1 cellular context compared by ENCODE assay signal in the genomic region with DNA sequence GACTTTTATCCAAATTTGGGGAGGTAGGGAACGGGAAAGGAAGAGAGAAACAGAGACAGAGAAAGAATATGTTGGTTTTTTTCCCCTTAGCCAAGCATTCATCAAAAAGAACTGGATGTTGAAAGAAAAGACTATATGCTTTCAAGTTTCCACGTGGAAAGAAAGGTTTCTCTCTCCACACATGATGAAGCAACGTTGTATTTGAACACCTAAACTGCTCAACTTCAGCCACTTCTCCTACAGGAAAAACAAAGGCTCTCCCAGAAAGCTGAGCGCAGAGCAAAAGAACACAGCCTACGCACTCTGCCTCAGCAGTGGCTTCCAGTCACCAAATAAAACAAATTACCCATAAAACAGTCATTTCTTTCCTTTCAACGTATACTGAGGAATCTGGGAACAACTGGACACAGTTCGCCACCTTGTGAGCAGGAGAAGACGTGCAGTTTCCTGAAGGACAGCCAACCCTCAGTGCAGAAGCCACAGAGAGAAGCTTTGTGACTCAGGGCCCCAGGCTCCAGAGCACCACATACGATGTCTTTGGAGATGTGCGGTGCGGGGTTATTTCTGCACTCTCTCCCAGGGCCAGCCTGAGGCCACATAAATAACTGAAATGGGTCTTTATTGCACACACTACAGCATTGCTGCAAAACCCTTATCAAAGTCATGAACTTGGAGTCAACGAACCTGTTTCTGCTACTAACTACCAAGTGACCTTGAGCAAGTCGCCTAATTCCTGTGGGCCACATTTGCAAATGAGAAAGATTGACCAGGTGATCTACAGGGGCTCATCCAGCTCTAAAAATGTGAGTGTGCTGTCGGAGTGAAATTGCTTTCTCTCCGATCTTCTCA.
TF ChIP-seq lines count a peak whose summit lies in the region.

No MANE protein-coding gene starts in this region.

TF ChIP-seq in HEK293, 187 proteins besides CTCF, POLR2A, EP300 and RAD21 (continued from another document):
- TF ChIP-seq, protein P1, sequence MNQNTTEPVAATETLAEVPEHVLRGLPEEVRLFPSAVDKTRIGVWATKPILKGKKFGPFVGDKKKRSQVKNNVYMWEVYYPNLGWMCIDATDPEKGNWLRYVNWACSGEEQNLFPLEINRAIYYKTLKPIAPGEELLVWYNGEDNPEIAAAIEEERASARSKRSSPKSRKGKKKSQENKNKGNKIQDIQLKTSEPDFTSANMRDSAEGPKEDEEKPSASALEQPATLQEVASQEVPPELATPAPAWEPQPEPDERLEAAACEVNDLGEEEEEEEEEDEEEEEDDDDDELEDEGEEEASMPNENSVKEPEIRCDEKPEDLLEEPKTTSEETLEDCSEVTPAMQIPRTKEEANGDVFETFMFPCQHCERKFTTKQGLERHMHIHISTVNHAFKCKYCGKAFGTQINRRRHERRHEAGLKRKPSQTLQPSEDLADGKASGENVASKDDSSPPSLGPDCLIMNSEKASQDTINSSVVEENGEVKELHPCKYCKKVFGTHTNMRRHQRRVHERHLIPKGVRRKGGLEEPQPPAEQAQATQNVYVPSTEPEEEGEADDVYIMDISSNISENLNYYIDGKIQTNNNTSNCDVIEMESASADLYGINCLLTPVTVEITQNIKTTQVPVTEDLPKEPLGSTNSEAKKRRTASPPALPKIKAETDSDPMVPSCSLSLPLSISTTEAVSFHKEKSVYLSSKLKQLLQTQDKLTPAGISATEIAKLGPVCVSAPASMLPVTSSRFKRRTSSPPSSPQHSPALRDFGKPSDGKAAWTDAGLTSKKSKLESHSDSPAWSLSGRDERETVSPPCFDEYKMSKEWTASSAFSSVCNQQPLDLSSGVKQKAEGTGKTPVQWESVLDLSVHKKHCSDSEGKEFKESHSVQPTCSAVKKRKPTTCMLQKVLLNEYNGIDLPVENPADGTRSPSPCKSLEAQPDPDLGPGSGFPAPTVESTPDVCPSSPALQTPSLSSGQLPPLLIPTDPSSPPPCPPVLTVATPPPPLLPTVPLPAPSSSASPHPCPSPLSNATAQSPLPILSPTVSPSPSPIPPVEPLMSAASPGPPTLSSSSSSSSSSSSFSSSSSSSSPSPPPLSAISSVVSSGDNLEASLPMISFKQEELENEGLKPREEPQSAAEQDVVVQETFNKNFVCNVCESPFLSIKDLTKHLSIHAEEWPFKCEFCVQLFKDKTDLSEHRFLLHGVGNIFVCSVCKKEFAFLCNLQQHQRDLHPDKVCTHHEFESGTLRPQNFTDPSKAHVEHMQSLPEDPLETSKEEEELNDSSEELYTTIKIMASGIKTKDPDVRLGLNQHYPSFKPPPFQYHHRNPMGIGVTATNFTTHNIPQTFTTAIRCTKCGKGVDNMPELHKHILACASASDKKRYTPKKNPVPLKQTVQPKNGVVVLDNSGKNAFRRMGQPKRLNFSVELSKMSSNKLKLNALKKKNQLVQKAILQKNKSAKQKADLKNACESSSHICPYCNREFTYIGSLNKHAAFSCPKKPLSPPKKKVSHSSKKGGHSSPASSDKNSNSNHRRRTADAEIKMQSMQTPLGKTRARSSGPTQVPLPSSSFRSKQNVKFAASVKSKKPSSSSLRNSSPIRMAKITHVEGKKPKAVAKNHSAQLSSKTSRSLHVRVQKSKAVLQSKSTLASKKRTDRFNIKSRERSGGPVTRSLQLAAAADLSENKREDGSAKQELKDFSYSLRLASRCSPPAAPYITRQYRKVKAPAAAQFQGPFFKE (tag by site-specific recombination; IDR thresholded peaks at IDR 0.05; ENCODE audit: borderline replicate concordance): no peak
- no peak for TF ChIP-seq ZNF626 (tag by site-specific recombination; IDR thresholded peaks at IDR 0.05)
- no peak for TF ChIP-seq YY2 (tag by site-specific recombination; IDR thresholded peaks at IDR 0.05)
- TF ChIP-seq ZNF560 (tag by site-specific recombination; IDR thresholded peaks at IDR 0.05; ENCODE audit: borderline replicate concordance): no peak
- TF ChIP-seq ZNF121 (tag by site-specific recombination; IDR thresholded peaks at IDR 0.05): no peak
- TF ChIP-seq IKZF3 (tag by site-specific recombination; IDR thresholded peaks at IDR 0.05): peak; percentile 56; the same call in 1 of the 2 replicates
- no peak for TF ChIP-seq ZNF214 (tag by site-specific recombination; IDR thresholded peaks at IDR 0.05; ENCODE audit: borderline replicate concordance)
- no peak for TF ChIP-seq ZNF274 (IDR thresholded peaks at IDR 0.05; ENCODE audit: low read length)
- TF ChIP-seq ZNF274 (tag by site-specific recombination; IDR thresholded peaks at IDR 0.05; ENCODE audit: borderline replicate concordance): no peak
- no peak for TF ChIP-seq ZNF596 (tag by site-specific recombination; IDR thresholded peaks at IDR 0.05)
- no peak for TF ChIP-seq GLI2 (tag by site-specific recombination; IDR thresholded peaks at IDR 0.05; ENCODE audit: borderline replicate concordance, low read depth)
- no peak for TF ChIP-seq KLF8 (tag by site-specific recombination; IDR thresholded peaks at IDR 0.05)
- TF ChIP-seq ZNF843 (tag by site-specific recombination; IDR thresholded peaks at IDR 0.05): no peak
- no peak for TF ChIP-seq ZFP3 (tag by site-specific recombination; IDR thresholded peaks at IDR 0.05; ENCODE audit: low read depth)
- TF ChIP-seq ZNF544 (tag by site-specific recombination; IDR thresholded peaks at IDR 0.05): no peak
- TF ChIP-seq, protein P2, sequence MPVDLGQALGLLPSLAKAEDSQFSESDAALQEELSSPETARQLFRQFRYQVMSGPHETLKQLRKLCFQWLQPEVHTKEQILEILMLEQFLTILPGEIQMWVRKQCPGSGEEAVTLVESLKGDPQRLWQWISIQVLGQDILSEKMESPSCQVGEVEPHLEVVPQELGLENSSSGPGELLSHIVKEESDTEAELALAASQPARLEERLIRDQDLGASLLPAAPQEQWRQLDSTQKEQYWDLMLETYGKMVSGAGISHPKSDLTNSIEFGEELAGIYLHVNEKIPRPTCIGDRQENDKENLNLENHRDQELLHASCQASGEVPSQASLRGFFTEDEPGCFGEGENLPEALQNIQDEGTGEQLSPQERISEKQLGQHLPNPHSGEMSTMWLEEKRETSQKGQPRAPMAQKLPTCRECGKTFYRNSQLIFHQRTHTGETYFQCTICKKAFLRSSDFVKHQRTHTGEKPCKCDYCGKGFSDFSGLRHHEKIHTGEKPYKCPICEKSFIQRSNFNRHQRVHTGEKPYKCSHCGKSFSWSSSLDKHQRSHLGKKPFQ (tag by site-specific recombination; IDR thresholded peaks at IDR 0.05): no peak
- no peak for TF ChIP-seq ZNF37A (tag by site-specific recombination; IDR thresholded peaks at IDR 0.05)
- no peak for TF ChIP-seq HOXD13 (CRISPR knock-in tag; IDR thresholded peaks at IDR 0.05; ENCODE audit: borderline replicate concordance)
- TF ChIP-seq SP3 (tag by site-specific recombination; IDR thresholded peaks at IDR 0.05): no peak
- no peak for TF ChIP-seq ZNF830 (tag by site-specific recombination; IDR thresholded peaks at IDR 0.05; ENCODE audit: low read depth)
- peak; percentile 58; the same call in 1 of the 2 replicates for TF ChIP-seq OSR2 (tag by site-specific recombination; IDR thresholded peaks at IDR 0.05)
- TF ChIP-seq ZNF623 (tag by site-specific recombination; IDR thresholded peaks at IDR 0.05): no peak
- TF ChIP-seq ZNF624 (tag by site-specific recombination; IDR thresholded peaks at IDR 0.05): no peak
- TF ChIP-seq, protein P3, sequence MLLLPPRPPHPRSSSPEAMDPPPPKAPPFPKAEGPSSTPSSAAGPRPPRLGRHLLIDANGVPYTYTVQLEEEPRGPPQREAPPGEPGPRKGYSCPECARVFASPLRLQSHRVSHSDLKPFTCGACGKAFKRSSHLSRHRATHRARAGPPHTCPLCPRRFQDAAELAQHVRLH (tag by site-specific recombination; IDR thresholded peaks at IDR 0.05): no peak
- TF ChIP-seq ZBTB7A (tag by site-specific recombination; IDR thresholded peaks at IDR 0.05; ENCODE audit: low read depth): no peak
- TF ChIP-seq, protein P4, sequence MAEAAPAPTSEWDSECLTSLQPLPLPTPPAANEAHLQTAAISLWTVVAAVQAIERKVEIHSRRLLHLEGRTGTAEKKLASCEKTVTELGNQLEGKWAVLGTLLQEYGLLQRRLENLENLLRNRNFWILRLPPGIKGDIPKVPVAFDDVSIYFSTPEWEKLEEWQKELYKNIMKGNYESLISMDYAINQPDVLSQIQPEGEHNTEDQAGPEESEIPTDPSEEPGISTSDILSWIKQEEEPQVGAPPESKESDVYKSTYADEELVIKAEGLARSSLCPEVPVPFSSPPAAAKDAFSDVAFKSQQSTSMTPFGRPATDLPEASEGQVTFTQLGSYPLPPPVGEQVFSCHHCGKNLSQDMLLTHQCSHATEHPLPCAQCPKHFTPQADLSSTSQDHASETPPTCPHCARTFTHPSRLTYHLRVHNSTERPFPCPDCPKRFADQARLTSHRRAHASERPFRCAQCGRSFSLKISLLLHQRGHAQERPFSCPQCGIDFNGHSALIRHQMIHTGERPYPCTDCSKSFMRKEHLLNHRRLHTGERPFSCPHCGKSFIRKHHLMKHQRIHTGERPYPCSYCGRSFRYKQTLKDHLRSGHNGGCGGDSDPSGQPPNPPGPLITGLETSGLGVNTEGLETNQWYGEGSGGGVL (tag by site-specific recombination; IDR thresholded peaks at IDR 0.05): no peak
- no peak for TF ChIP-seq HOXA7 (CRISPR knock-in tag; IDR thresholded peaks at IDR 0.05; ENCODE audit: borderline replicate concordance)
- peak; percentile 82 for TF ChIP-seq ZNF10 (tag by site-specific recombination; IDR thresholded peaks at IDR 0.05)
- TF ChIP-seq, protein P5, sequence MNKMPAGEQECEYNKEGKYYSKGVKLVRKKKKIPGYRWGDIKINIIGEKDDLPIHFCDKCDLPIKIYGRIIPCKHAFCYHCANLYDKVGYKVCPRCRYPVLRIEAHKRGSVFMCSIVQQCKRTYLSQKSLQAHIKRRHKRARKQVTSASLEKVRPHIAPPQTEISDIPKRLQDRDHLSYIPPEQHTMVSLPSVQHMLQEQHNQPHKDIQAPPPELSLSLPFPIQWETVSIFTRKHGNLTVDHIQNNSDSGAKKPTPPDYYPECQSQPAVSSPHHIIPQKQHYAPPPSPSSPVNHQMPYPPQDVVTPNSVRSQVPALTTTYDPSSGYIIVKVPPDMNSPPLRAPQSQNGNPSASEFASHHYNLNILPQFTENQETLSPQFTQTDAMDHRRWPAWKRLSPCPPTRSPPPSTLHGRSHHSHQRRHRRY (tag by site-specific recombination; IDR thresholded peaks at IDR 0.05): no peak
- no peak for TF ChIP-seq GLIS2 (tag by site-specific recombination; IDR thresholded peaks at IDR 0.05)
- no peak for TF ChIP-seq ZNF416 (tag by site-specific recombination; IDR thresholded peaks at IDR 0.05)
- no peak for TF ChIP-seq ZNF221 (tag by site-specific recombination; IDR thresholded peaks at IDR 0.05; ENCODE audit: borderline replicate concordance)
- peak; percentile 80 for TF ChIP-seq ZNF654 (tag by site-specific recombination; IDR thresholded peaks at IDR 0.05; ENCODE audit: low read depth)
- TF ChIP-seq SETDB1 (IDR thresholded peaks at IDR 0.05; ENCODE audit: insufficient read length, low read length): no peak
- no peak for TF ChIP-seq ZNF473 (tag by site-specific recombination; IDR thresholded peaks at IDR 0.05)
- TF ChIP-seq OVOL3 (tag by site-specific recombination; IDR thresholded peaks at IDR 0.05): no peak
TF ChIP-seq in HEK293: peak in this region for 15.
